ENCODE assay signal across 13 cellular contexts in genomic region chr3:183540501-183541234, GRCh38. TPM values are rescaled to one million over a fixed set of nuclear protein-coding genes. Genes with fewer than 3 reads are reported as not detected.
DNase-seq lines count a peak whose midpoint lies in the region; ATAC-seq, FAIRE-seq and TF ChIP-seq lines count a peak whose summit lies in the region.
"Had no signal": no experiment of that assay in that cellular context is flagged by ENCODE, and none has a peak within 500 bp of the region (broad histone marks: within the 10 kb centered on the region; RNA-seq: fewer than 3 reads in every experiment).

No MANE protein-coding gene starts in this region.

- H3K4me3 ChIP-seq in SU-DHL-6 (ENCODE audit: insufficient read depth, low read length, poor library complexity, severe bottlenecking) (no peak overlapping the region), breast epithelium (no peak overlapping the region), SK-N-SH (ENCODE audit: low read depth in 2 of 2, low read length in 1 of 2) (no peak overlapping the region)
- H3K4me3 ChIP-seq: GM23248, heart right ventricle had no signal

- H3F3A ChIP-seq in SU-DHL-6 (ENCODE audit: insufficient read depth) (peaks cover 74% of the 10 kb centered on the region), SK-N-SH (replicated peaks; ENCODE audit: insufficient read depth) (no peaks in the 10 kb centered on the region)

- DNase-seq in natural killer cell: no peak
- DNase-seq in frontal cortex (ENCODE audit: low spot score in 2 of 2): no peak
- DNase-seq in breast epithelium (ENCODE audit: low spot score in 2 of 2): no peak
- DNase-seq in G401 (ENCODE audit: low spot score): no peak
- DNase-seq in SK-N-SH: no peak
- DNase-seq: activated CD4-positive, CD25-positive, alpha-beta regulatory T cell treated with anti-CD3 and anti-CD28 coated beads, Interleukin-2, amount 50 U/mL, for 72 hours; heart right ventricle; NCI-H510A treated with DMSO at 0.1 percent for 48 hours; nephron progenitor cell had no signal

- 79% methylated on average over 14 of the region's 14 CpGs for WGBS in SK-N-SH (ENCODE audit: low lambda C conversion rate)

- H3K27me3 ChIP-seq in SU-DHL-6 (ENCODE audit: low read length): no peaks in the 10 kb centered on the region
- no peaks in the 10 kb centered on the region for H3K27me3 ChIP-seq in breast epithelium
- no peaks in the 10 kb centered on the region for H3K27me3 ChIP-seq in SK-N-SH (ENCODE audit: insufficient read depth)
- H3K27me3 ChIP-seq: heart right ventricle had no signal

- no peaks in the 10 kb centered on the region for H3K27me3 Mint-ChIP-seq in natural killer cell (ENCODE audit: low read depth in 2 of 2)

- CTCF ChIA-PET in SK-N-SH (lab: Yijun Ruan, JAX): interaction anchor here (1.1 to 2.3 kb wide), 2 partner anchors 19 to 226 kb away, joined by 4 read pairs; no protein-coding TSS in a partner anchor

- ATAC-seq in GM18498 (IDR thresholded peaks at IDR 0.05; ENCODE audit: unreplicated experiment) (peak; percentile 40), HG02588 (IDR thresholded peaks at IDR 0.05; ENCODE audit: unreplicated experiment) (peak; percentile 49), natural killer cell (peak in 2 of 3 donors; percentile 28 to 57)

- H3K9me3 Mint-ChIP-seq in natural killer cell: no peaks in the 10 kb centered on the region
- H3K9me3 Mint-ChIP-seq: nephron progenitor cell had no signal

- no peaks in the 10 kb centered on the region for H3K36me3 Mint-ChIP-seq in natural killer cell

- FAIRE-seq in frontal cortex (lab: Jason Lieb, UNC): no peak

- H3K9me3 ChIP-seq in SU-DHL-6 (ENCODE audit: insufficient read depth, low read length): no peaks in the 10 kb centered on the region
- no peaks in the 10 kb centered on the region for H3K9me3 ChIP-seq in breast epithelium
- no peaks in the 10 kb centered on the region for H3K9me3 ChIP-seq in SK-N-SH
- H3K9me3 ChIP-seq: heart right ventricle had no signal

- H3K9me2 ChIP-seq in SU-DHL-6 (replicated peaks; ENCODE audit: insufficient read depth, low read length) (no peaks in the 10 kb centered on the region), SK-N-SH (no peaks in the 10 kb centered on the region)

- POLR2A ChIA-PET in SK-N-SH (lab: Yijun Ruan, JAX): no interaction called here

- peak overlapping the region; percentile 44 for H3K9ac ChIP-seq in SU-DHL-6 (ENCODE audit: low read length)
- H3K9ac ChIP-seq in SK-N-SH: no peak overlapping the region
- H3K9ac ChIP-seq: GM23248 had no signal

- no peaks in the 10 kb centered on the region for H3K4me1 ChIP-seq in breast epithelium
- H3K4me1 ChIP-seq in SK-N-SH (ENCODE audit: control insufficient read depth in 1 of 2, insufficient read depth in 2 of 2, low read depth in 1 of 2, low read length in 1 of 2): no peaks in the 10 kb centered on the region; a peak in 1 of 4 replicates

- intact Hi-C loops in natural killer cell (cut with micrococcal nuclease): no loop called here
- intact Hi-C loops in breast epithelium (cut with DNase I; ENCODE audit: low total_unique reads): no loop called here

- H3K27ac Mint-ChIP-seq in natural killer cell: peak overlapping the region; percentile 72 to 91
- H3K27ac Mint-ChIP-seq: nephron progenitor cell had no signal

- H3K79me2 ChIP-seq in SU-DHL-6 (ENCODE audit: insufficient read depth, low read length) (peaks cover 98% of the 10 kb centered on the region), SK-N-SH (ENCODE audit: insufficient read depth) (no peaks in the 10 kb centered on the region)

- TF ChIP-seq CTCF in SU-DHL-6 (IDR thresholded peaks at IDR 0.05; ENCODE audit: insufficient read depth, low read length, poor library complexity, severe bottlenecking) (no peak), natural killer cell (IDR thresholded peaks at IDR 0.05) (no peak), breast epithelium (IDR thresholded peaks at IDR 0.05) (no peak), SK-N-SH (IDR thresholded peaks at IDR 0.05) (no peak)

- H3K27ac ChIP-seq in SU-DHL-6 (ENCODE audit: low read depth, low read length) (peak overlapping the region; percentile 84), breast epithelium (no peak overlapping the region), SK-N-SH (ENCODE audit: low read depth in 2 of 2, low read length in 1 of 2) (no peak overlapping the region)
- H3K27ac ChIP-seq: GM23248 had no signal

- H3K36me3 ChIP-seq in SU-DHL-6 (ENCODE audit: low read length) (no peaks in the 10 kb centered on the region), breast epithelium (no peaks in the 10 kb centered on the region), SK-N-SH (replicated peaks in 1 of 2; ENCODE audit: control insufficient read depth in 1 of 2, insufficient read depth in 2 of 2, low read length in 1 of 2) (no peaks in the 10 kb centered on the region)
- H3K36me3 ChIP-seq: heart right ventricle had no signal

- H2AFZ ChIP-seq in SU-DHL-6 (ENCODE audit: low read depth, low read length, severe bottlenecking): no peak overlapping the region
- no peak overlapping the region for H2AFZ ChIP-seq in SK-N-SH (ENCODE audit: low read depth)
- H2AFZ ChIP-seq: GM23248 had no signal

- no peak for TF ChIP-seq POLR2A in breast epithelium (IDR thresholded peaks at IDR 0.05)

- peak overlapping the region; percentile 83 for H3K4me3 Mint-ChIP-seq in natural killer cell
- H3K4me3 Mint-ChIP-seq: nephron progenitor cell had no signal

- H3K4me2 ChIP-seq in SU-DHL-6 (ENCODE audit: low read depth, low read length, poor library complexity, severe bottlenecking) (peak overlapping the region; percentile 47), SK-N-SH (no peak overlapping the region)

- no peaks in the 10 kb centered on the region for H4K20me1 ChIP-seq in SU-DHL-6 (ENCODE audit: low read depth, low read length)
- no peaks in the 10 kb centered on the region for H4K20me1 ChIP-seq in SK-N-SH (ENCODE audit: insufficient read depth)

- TF ChIP-seq RAD21 in SK-N-SH (IDR thresholded peaks at IDR 0.05; ENCODE audit: low read length): no peak

- no peak for TF ChIP-seq EP300 in SK-N-SH (IDR thresholded peaks at IDR 0.05; ENCODE audit: borderline replicate concordance in 1 of 2, low read depth in 1 of 2, low read length in 1 of 2)

- in situ Hi-C loops in G401 (cut with HindIII; ENCODE audit: low sequenced_read_pairs): no loop called here

- peaks cover 34 to 56% of the 10 kb centered on the region in 2 donors for H3K4me1 Mint-ChIP-seq in natural killer cell

TF ChIP-seq in SK-N-SH, 30 proteins besides CTCF, POLR2A, EP300 and RAD21 (continues in another document):
- TF ChIP-seq MEF2A (IDR thresholded peaks at IDR 0.05; ENCODE audit: borderline replicate concordance, low read depth) (no peak), SIN3A (IDR thresholded peaks at IDR 0.05; ENCODE audit: borderline replicate concordance, low read depth, low read length) (no peak), FOSL2 (IDR thresholded peaks at IDR 0.05; ENCODE audit: borderline replicate concordance, low read depth) (no peak), FOXJ3 (CRISPR knock-in tag; IDR thresholded peaks at IDR 0.05) (no peak), ELF1 (IDR thresholded peaks at IDR 0.05) (no peak), NFIC (IDR thresholded peaks at IDR 0.05; ENCODE audit: borderline replicate concordance) (no peak), SMC3 (IDR thresholded peaks at IDR 0.05; ENCODE audit: low read depth, low read length) (no peak), NRF1 (IDR thresholded peaks at IDR 0.05; ENCODE audit: low read depth, low read length) (no peak)
- TF ChIP-seq, protein P1, sequence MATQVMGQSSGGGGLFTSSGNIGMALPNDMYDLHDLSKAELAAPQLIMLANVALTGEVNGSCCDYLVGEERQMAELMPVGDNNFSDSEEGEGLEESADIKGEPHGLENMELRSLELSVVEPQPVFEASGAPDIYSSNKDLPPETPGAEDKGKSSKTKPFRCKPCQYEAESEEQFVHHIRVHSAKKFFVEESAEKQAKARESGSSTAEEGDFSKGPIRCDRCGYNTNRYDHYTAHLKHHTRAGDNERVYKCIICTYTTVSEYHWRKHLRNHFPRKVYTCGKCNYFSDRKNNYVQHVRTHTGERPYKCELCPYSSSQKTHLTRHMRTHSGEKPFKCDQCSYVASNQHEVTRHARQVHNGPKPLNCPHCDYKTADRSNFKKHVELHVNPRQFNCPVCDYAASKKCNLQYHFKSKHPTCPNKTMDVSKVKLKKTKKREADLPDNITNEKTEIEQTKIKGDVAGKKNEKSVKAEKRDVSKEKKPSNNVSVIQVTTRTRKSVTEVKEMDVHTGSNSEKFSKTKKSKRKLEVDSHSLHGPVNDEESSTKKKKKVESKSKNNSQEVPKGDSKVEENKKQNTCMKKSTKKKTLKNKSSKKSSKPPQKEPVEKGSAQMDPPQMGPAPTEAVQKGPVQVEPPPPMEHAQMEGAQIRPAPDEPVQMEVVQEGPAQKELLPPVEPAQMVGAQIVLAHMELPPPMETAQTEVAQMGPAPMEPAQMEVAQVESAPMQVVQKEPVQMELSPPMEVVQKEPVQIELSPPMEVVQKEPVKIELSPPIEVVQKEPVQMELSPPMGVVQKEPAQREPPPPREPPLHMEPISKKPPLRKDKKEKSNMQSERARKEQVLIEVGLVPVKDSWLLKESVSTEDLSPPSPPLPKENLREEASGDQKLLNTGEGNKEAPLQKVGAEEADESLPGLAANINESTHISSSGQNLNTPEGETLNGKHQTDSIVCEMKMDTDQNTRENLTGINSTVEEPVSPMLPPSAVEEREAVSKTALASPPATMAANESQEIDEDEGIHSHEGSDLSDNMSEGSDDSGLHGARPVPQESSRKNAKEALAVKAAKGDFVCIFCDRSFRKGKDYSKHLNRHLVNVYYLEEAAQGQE (IDR thresholded peaks at IDR 0.05; ENCODE audit: low read depth, low read length): no peak
- TF ChIP-seq, protein P2, sequence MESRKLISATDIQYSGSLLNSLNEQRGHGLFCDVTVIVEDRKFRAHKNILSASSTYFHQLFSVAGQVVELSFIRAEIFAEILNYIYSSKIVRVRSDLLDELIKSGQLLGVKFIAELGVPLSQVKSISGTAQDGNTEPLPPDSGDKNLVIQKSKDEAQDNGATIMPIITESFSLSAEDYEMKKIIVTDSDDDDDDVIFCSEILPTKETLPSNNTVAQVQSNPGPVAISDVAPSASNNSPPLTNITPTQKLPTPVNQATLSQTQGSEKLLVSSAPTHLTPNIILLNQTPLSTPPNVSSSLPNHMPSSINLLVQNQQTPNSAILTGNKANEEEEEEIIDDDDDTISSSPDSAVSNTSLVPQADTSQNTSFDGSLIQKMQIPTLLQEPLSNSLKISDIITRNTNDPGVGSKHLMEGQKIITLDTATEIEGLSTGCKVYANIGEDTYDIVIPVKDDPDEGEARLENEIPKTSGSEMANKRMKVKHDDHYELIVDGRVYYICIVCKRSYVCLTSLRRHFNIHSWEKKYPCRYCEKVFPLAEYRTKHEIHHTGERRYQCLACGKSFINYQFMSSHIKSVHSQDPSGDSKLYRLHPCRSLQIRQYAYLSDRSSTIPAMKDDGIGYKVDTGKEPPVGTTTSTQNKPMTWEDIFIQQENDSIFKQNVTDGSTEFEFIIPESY (IDR thresholded peaks at IDR 0.05; ENCODE audit: borderline replicate concordance, low read depth): no peak

RNA-seq across cellular contexts. Expression of gene KLHL6, which starts 14.8 kb away (rescaled TPM):
- total RNA-seq in natural killer cell (10 to 100 TPM; 10.9 to 17.3 (median 13.6) TPM), frontal cortex (0.41 TPM), breast epithelium (1 to 10 TPM; 2.7 to 7.9 (median 4.3) TPM)
- not detected in 2 replicates for total RNA-seq in G401 (2014; rRNA removed; shearing (Covaris generic))
- not detected in 2 replicates for polyA plus RNA-seq in SK-N-SH (2012; rRNA removed)
- polyA plus RNA-seq in SK-N-SH (2012; cell fraction: cytosol; rRNA removed): not detected in 2 replicates
- polyA plus RNA-seq in SK-N-SH (2012; cell fraction: nucleus; rRNA removed): not detected in 2 replicates
- total RNA-seq: GM23248 had no signal
- polyA plus RNA-seq: GM23248 had no signal
